In genomic region chr2:113895301-113895700, GRCh38 we compare ENCODE assay signal across 1 cellular context.
TF ChIP-seq lines count a peak whose summit lies in the region.

No MANE protein-coding gene starts in this region.

TF ChIP-seq in SK-N-SH treated with all-trans-retinoic acid at 6 μM for 48 hours, 23 proteins besides CTCF, POLR2A, EP300 and RAD21:
- no peak for TF ChIP-seq TSHZ2 (CRISPR knock-in tag; IDR thresholded peaks at IDR 0.05)
- no peak for TF ChIP-seq BACH2 (CRISPR knock-in tag; IDR thresholded peaks at IDR 0.05; ENCODE audit: borderline replicate concordance)
- TF ChIP-seq POU6F1 (CRISPR knock-in tag; IDR thresholded peaks at IDR 0.05; ENCODE audit: borderline replicate concordance, low read depth), result no peak
- TF ChIP-seq OSR1 (CRISPR knock-in tag; IDR thresholded peaks at IDR 0.05), result no peak
- no peak for TF ChIP-seq CREB5 (CRISPR knock-in tag; IDR thresholded peaks at IDR 0.05; ENCODE audit: low read depth)
- no peak for TF ChIP-seq PATZ1 (CRISPR knock-in tag; IDR thresholded peaks at IDR 0.05; ENCODE audit: borderline replicate concordance)
- no peak for TF ChIP-seq ZNF565 (CRISPR knock-in tag; conservative IDR thresholded peaks at IDR 0.05; ENCODE audit: low read depth)
- no peak for TF ChIP-seq TCF4 (CRISPR knock-in tag; IDR thresholded peaks at IDR 0.05; ENCODE audit: borderline replicate concordance)
- TF ChIP-seq ARNTL (CRISPR knock-in tag; IDR thresholded peaks at IDR 0.05; ENCODE audit: borderline replicate concordance, low read depth), result no peak
- TF ChIP-seq ISL1 (CRISPR knock-in tag; IDR thresholded peaks at IDR 0.05), result no peak
- TF ChIP-seq PPARA (CRISPR knock-in tag; IDR thresholded peaks at IDR 0.05; ENCODE audit: borderline replicate concordance), result no peak
- no peak for TF ChIP-seq ZNF8 (CRISPR knock-in tag; IDR thresholded peaks at IDR 0.05)
- TF ChIP-seq CSDC2 (CRISPR knock-in tag; IDR thresholded peaks at IDR 0.05), result no peak
- TF ChIP-seq ESRRG (CRISPR knock-in tag; IDR thresholded peaks at IDR 0.05), result no peak
- no peak for TF ChIP-seq ZC3H10 (CRISPR knock-in tag; IDR thresholded peaks at IDR 0.05)
- no peak for TF ChIP-seq SNAI2 (CRISPR knock-in tag; IDR thresholded peaks at IDR 0.05)
- no peak for TF ChIP-seq ZFP3 (CRISPR knock-in tag; IDR thresholded peaks at IDR 0.05)
- no peak for TF ChIP-seq TOX (CRISPR knock-in tag; IDR thresholded peaks at IDR 0.05; ENCODE audit: borderline replicate concordance)
